ENCODE assay signal across 8 cellular contexts in the genomic region with DNA sequence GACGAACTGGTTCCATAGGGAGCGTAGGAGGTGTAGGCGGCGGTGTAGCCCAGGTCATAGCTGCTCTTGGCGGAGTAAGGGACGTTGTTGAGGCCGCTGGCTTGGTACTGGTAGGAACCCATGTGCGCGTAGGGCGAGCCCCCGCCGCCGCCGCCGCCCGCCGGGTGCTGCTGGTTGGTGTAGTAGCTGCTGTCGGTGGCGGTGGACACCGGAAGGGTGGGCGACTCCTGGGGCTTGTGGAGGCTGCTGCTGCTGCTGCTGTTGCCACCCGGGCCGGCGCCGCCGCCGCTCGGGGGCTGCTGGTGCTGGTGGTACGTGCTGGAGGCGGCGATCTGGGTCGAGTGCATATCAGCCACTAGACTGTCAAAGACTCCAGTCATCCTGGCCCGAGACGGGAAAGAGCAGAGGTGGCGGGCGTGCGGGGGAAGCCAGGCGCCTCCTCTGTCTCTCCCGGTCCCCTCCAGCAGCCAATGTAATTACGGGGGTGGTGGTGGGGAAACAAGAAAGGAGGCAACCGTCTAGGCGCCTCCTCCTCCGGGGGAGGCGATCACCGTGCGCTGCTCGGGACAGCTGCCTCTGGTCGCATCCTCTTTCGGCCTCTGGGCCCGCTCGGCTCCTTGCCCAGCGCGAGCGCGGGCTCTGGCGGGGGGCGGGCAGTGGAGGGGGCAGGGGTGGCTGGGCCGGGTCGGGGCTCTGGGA. TPM values are rescaled to one million over a fixed set of nuclear protein-coding genes. Genes with fewer than 3 reads are reported as not detected.
A peak's percentile ranks its signal among the peaks of the same experiment; 100 is the strongest.
DNase-seq lines count a peak whose midpoint lies in the region; ATAC-seq and TF ChIP-seq lines count a peak whose summit lies in the region.

No MANE protein-coding gene starts in this region.

- WGBS in thyroid gland, 2 donors, result 1 to 2% methylated on average over 20 to 34 of the region's 59 CpGs

- no peaks in the 10 kb centered on the region for H3K36me3 Mint-ChIP-seq in mesothelial cell of epicardium

- H3K27me3 Mint-ChIP-seq in mesothelial cell of epicardium (ENCODE audit: low read depth), result peaks cover 77% of the 10 kb centered on the region

- H3K27ac Mint-ChIP-seq in mesothelial cell of epicardium, result peak overlapping the region; percentile 95

- H3K4me3 ChIP-seq in dorsolateral prefrontal cortex (peak overlapping the region; percentile 26 to 72 (median 52)), thyroid gland (replicated peaks in 1 of 3) (peak overlapping the region in 1 of 3 donors; percentile 42)

- H3K27ac ChIP-seq in dorsolateral prefrontal cortex (peak overlapping the region in 10 of 59 donors; percentile 7 to 57 (median 38)), thyroid gland (peak overlapping the region in 1 of 3 donors; percentile 35)

- peaks cover 28 to 64% of the 10 kb centered on the region in 2 donors for H3K4me1 ChIP-seq in thyroid gland

- TF ChIP-seq POLR2A in thyroid gland (IDR thresholded peaks at IDR 0.05), result no peak

- intact Hi-C loops in dorsolateral prefrontal cortex (cut with DNase I), result loop anchor here (5.0 to 10.0 kb wide), 3 partner anchors 290 to 528 kb away; no protein-coding TSS in a partner anchor
- intact Hi-C loops in thyroid gland (cut with DNase I), result loop anchor here (10.0 kb wide), 2 partner anchors 108 to 398 kb away; a partner anchor contains a TSS

- ATAC-seq in GM21381 (IDR thresholded peaks at IDR 0.05; ENCODE audit: unreplicated experiment) (peak; percentile 34), HG03565 (IDR thresholded peaks at IDR 0.05; ENCODE audit: unreplicated experiment) (peak; percentile 24)

- H3K4me1 Mint-ChIP-seq in mesothelial cell of epicardium, result peaks cover 51% of the 10 kb centered on the region

- TF ChIP-seq CTCF in dorsolateral prefrontal cortex (IDR thresholded peaks at IDR 0.05 in 54 of 56, conservative IDR thresholded peaks at IDR 0.05 in 2 of 56; ENCODE audit: low read depth in 1 of 56, partially characterized antibody in 56 of 56) (no peak), mesothelial cell of epicardium (IDR thresholded peaks at IDR 0.05; ENCODE audit: unreplicated experiment) (no peak), thyroid gland (IDR thresholded peaks at IDR 0.05) (no peak)

- no peaks in the 10 kb centered on the region for H3K9me3 ChIP-seq in thyroid gland

- H3K27me3 ChIP-seq in dorsolateral prefrontal cortex (peaks cover 33 to 100% (median 100%) of the 10 kb centered on the region in 45 donors), thyroid gland (peaks cover 76% of the 10 kb centered on the region)

- H3K9me3 Mint-ChIP-seq in mesothelial cell of epicardium, result no peaks in the 10 kb centered on the region

- DNase-seq in EL (peak; percentile 89), SK-N-DZ (ENCODE audit: low spot score) (peak; percentile 65), dorsolateral prefrontal cortex (peak in 1 of 10 donors; percentile 34), mesothelial cell of epicardium (ENCODE audit: low spot score in 2 of 2, unreplicated experiment in 2 of 2) (peak; percentile 39 to 73), GDM1 (lab: John Stamatoyannopoulos, UW) (no peak), thyroid gland (no peak)

- peak overlapping the region; percentile 75 for H3K4me3 Mint-ChIP-seq in mesothelial cell of epicardium

- H3K36me3 ChIP-seq in thyroid gland, result no peaks in the 10 kb centered on the region

RNA-seq across cellular contexts. Expression of a gene that starts 0.4 kb away (rescaled TPM):
- 0.36 TPM in 1 of 2 replicates, not detected in the other for polyA plus RNA-seq in SK-N-DZ (2014; cell fraction: cytosol; rRNA removed)
- polyA plus RNA-seq in SK-N-DZ (2014; cell fraction: nucleus; rRNA removed), result 0.65 TPM in 1 of 2 replicates, not detected in the other
- total RNA-seq in dorsolateral prefrontal cortex, result 1 to 10 TPM in 111 of 120 experiments, under 1 TPM in 9; 0.39 to 4.2 (median 1.8) TPM
- total RNA-seq in mesothelial cell of epicardium, result 9.7 to 11.8 TPM (median 10.7 TPM) in 3 replicates
- under 1 TPM in 3 of 4 donors, not detected in 1; 0.25 to 0.78 (median 0.40) TPM for total RNA-seq in thyroid gland

RNA-seq across cellular contexts. Expression of a gene that starts 17.0 kb away (rescaled TPM):
- 0.41 and 1.5 TPM in 2 replicates for polyA plus RNA-seq in SK-N-DZ (2014; cell fraction: cytosol; rRNA removed)
- 0.69 and 0.91 TPM in 2 replicates for polyA plus RNA-seq in SK-N-DZ (2014; cell fraction: nucleus; rRNA removed)
- total RNA-seq in dorsolateral prefrontal cortex (10 to 100 TPM in 53 of 120 experiments, 1 to 10 TPM in 67; 1.5 to 24.3 (median 9.6) TPM), mesothelial cell of epicardium (5.1 to 5.9 TPM (median 5.1 TPM) in 3 replicates), thyroid gland (1 to 10 TPM in 2 of 4 donors, under 1 TPM in 2; 0.68 to 1.5 (median 1.0) TPM)

Comparison
In these comparisons a context has a peak if more than half of its experiments do, and no peak if none do; other contexts are left out.
1. DNase-seq: peak in EL (single experiment), SK-N-DZ (single experiment) and mesothelial cell of epicardium (2 of 2); none in GDM1 (single experiment) and thyroid gland (0 of 2).